Comparison of ENCODE assay signal across 28 cellular contexts in the genomic region with DNA sequence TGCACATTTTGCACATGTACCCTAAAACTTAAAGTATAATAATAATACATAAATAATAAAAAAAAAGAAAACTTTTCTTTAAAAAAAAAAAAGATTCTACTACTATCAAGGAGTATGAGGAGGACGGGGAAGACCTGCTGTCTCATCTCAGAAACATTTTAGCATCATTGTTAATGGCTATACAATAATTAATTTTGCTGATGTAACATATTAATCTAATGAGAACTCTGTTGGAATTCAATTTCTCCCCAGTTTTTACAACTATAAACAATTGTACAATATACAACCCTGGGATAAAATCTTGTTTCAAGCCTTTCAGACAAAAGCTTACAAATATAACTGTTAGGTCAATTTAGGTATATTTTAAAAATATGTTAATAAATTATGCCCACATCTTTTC.
"Had no signal": no experiment of that assay in that cellular context is flagged by ENCODE, and none has a peak within 500 bp of the region (broad histone marks: within the 10 kb centered on the region; RNA-seq: fewer than 3 reads in every experiment).

No MANE protein-coding gene starts in this region.

- H3K36me3 ChIP-seq: colonic mucosa, esophagus muscularis mucosa, esophagus squamous epithelium, gastrocnemius medialis, gastroesophageal sphincter, heart left ventricle, heart right ventricle had no signal

- FAIRE-seq: colon, endometrium, endothelial cell of umbilical vein, frontal cortex had no signal

- H3K27ac ChIP-seq: colonic mucosa, coronary artery, dorsolateral prefrontal cortex, epithelial cell of prostate, esophagus muscularis mucosa, esophagus squamous epithelium, foreskin keratinocyte, gastrocnemius medialis, gastroesophageal sphincter, heart left ventricle, heart right ventricle had no signal

- ATAC-seq: effector memory CD8-positive, alpha-beta T cell; esophagus mucosa; foreskin keratinocyte; gastrocnemius medialis; gastroesophageal sphincter; heart left ventricle; heart right ventricle had no signal

- H3K27me3 ChIP-seq: colonic mucosa, esophagus muscularis mucosa, foreskin keratinocyte, gastrocnemius medialis, gastroesophageal sphincter, heart left ventricle, heart right ventricle had no signal

- H3K4me1 ChIP-seq: colonic mucosa, esophagus muscularis mucosa, esophagus squamous epithelium, foreskin keratinocyte, gastrocnemius medialis, gastroesophageal sphincter, heart left ventricle, heart right ventricle had no signal

- DNase-seq: colonic mucosa; cortex of kidney; dermis blood vessel endothelial cell; dorsolateral prefrontal cortex; effector CD4-positive, alpha-beta T cell; effector CD8-positive, alpha-beta T cell; effector memory CD4-positive, alpha-beta T cell; effector memory CD8-positive, alpha-beta T cell; endodermal cell; erythroblast; esophagus squamous epithelium; foreskin fibroblast; foreskin keratinocyte; foreskin melanocyte; gastrocnemius medialis; glutamatergic neuron; head of caudate nucleus; heart left ventricle; heart right ventricle had no signal

- H3K9me3 ChIP-seq: colonic mucosa, esophagus muscularis mucosa, esophagus squamous epithelium, gastrocnemius medialis, gastroesophageal sphincter, heart left ventricle, heart right ventricle had no signal

- H3K4me3 ChIP-seq: colonic mucosa, coronary artery, dorsolateral prefrontal cortex, esophagus muscularis mucosa, esophagus squamous epithelium, gastrocnemius medialis, gastroesophageal sphincter, heart left ventricle, heart right ventricle had no signal
